Comparison of ENCODE assay signal across 1 cellular context in genomic region chr1:52949602-52950001, GRCh38. TPM values are rescaled to one million over a fixed set of nuclear protein-coding genes. Genes with fewer than 3 reads are reported as not detected.
"Had no signal": no experiment of that assay in that cellular context is flagged by ENCODE, and none has a peak within 500 bp of the region (broad histone marks: within the 10 kb centered on the region; RNA-seq: fewer than 3 reads in every experiment).

No MANE protein-coding gene starts in this region.

RNA-seq across cellular contexts. Expression of gene ECHDC2, which starts 28.1 kb away (rescaled TPM):
- total RNA-seq: OCI-LY7 had no signal
